8 cellular contexts compared by ENCODE assay signal in genomic region chr1:10960954-10961833, GRCh38. TPM values are rescaled to one million over a fixed set of nuclear protein-coding genes. Genes with fewer than 3 reads are reported as not detected.
A peak's percentile ranks its signal among the peaks of the same experiment; 100 is the strongest.
DNase-seq lines count a peak whose midpoint lies in the region; ATAC-seq and TF ChIP-seq lines count a peak whose summit lies in the region.

No MANE protein-coding gene starts in this region.

- peaks cover 22% of the 10 kb centered on the region for H3K4me1 Mint-ChIP-seq in activated naive CD4-positive, alpha-beta T cell treated with anti-CD3 and anti-CD28 coated beads, Interleukin-2, amount 10 ng/mL, durations not matched to agents 7 days and 5 days

- intact Hi-C loops in Right ventricle myocardium inferior (cut with DNase I) (no loop called here), posterior vena cava (cut with DNase I) (no loop called here), uterus (cut with DNase I; ENCODE audit: low total_unique reads) (no loop called here)

- H3K27me3 ChIP-seq in uterus = no peaks in the 10 kb centered on the region

- TF ChIP-seq CTCF in LNCAP (IDR thresholded peaks at IDR 0.05) (peak; percentile 90), uterus (IDR thresholded peaks at IDR 0.05) (peak; percentile 57 to 75 (median 72))

- peak overlapping the region; percentile 49 for H3K27ac Mint-ChIP-seq in activated naive CD4-positive, alpha-beta T cell treated with anti-CD3 and anti-CD28 coated beads, Interleukin-2, amount 10 ng/mL, durations not matched to agents 7 days and 5 days

- no peaks in the 10 kb centered on the region for H3K36me3 ChIP-seq in uterus

- no peaks in the 10 kb centered on the region for H3K36me3 Mint-ChIP-seq in activated naive CD4-positive, alpha-beta T cell treated with anti-CD3 and anti-CD28 coated beads, Interleukin-2, amount 10 ng/mL, durations not matched to agents 7 days and 5 days

- H3K4me3 ChIP-seq in uterus = no peak overlapping the region

- H3K27ac ChIP-seq in uterus = no peak overlapping the region

- no peak for TF ChIP-seq POLR2A in uterus (IDR thresholded peaks at IDR 0.05)

- no peak overlapping the region for H3K4me3 Mint-ChIP-seq in activated naive CD4-positive, alpha-beta T cell treated with anti-CD3 and anti-CD28 coated beads, Interleukin-2, amount 10 ng/mL, durations not matched to agents 7 days and 5 days

- H3K27me3 Mint-ChIP-seq in activated naive CD4-positive, alpha-beta T cell treated with anti-CD3 and anti-CD28 coated beads, Interleukin-2, amount 10 ng/mL, durations not matched to agents 7 days and 5 days = peaks cover 81% of the 10 kb centered on the region

- no peaks in the 10 kb centered on the region for H3K4me1 ChIP-seq in uterus

- CTCF ChIA-PET in activated naive CD4-positive, alpha-beta T cell treated with anti-CD3 and anti-CD28 coated beads, Interleukin-2, amount 10 ng/mL, durations not matched to agents 7 days and 5 days (lab: Charles Lee) = interaction anchor here (1.0 to 1.1 kb wide), 2 partner anchors 11 to 457 kb away, joined by 3 read pairs; no protein-coding TSS in a partner anchor

- no peaks in the 10 kb centered on the region for H3K9me3 Mint-ChIP-seq in activated naive CD4-positive, alpha-beta T cell treated with anti-CD3 and anti-CD28 coated beads, Interleukin-2, amount 10 ng/mL, durations not matched to agents 7 days and 5 days

- DNase-seq in NCI-H2029 (lab: John Stamatoyannopoulos, UW) (peak; percentile 37), NCI-H2029 treated with DMSO at 0.1 percent for 48 hours (lab: John Stamatoyannopoulos, UW) (no peak), SK-N-DZ (ENCODE audit: low spot score) (peak; percentile 74), Right ventricle myocardium inferior (ENCODE audit: missing footprints) (peak; percentile 89), posterior vena cava (ENCODE audit: low spot score) (peak; percentile 93), uterus (peak; percentile 65 to 74)
- peak; percentile 88 for DNase-seq in activated naive CD4-positive, alpha-beta T cell treated with anti-CD3 and anti-CD28 coated beads, Interleukin-2, amount 10 ng/mL, durations not matched to agents 7 days and 5 days

- peak; percentile 60 for ATAC-seq in Right ventricle myocardium inferior

- no peaks in the 10 kb centered on the region for H3K9me3 ChIP-seq in uterus

RNA-seq across cellular contexts. Expression of gene TARDBP, which starts 51.3 kb away (rescaled TPM):
- polyA plus RNA-seq in SK-N-DZ (2014; cell fraction: cytosol; rRNA removed) = 49.6 and 68.2 TPM in 2 replicates
- 90.3 and 258 TPM in 2 replicates for polyA plus RNA-seq in SK-N-DZ (2014; cell fraction: nucleus; rRNA removed)
- total RNA-seq in Right ventricle myocardium inferior = 107 TPM
- 100 to 1,000 TPM; 124 to 130 TPM for total RNA-seq in posterior vena cava
- total RNA-seq in uterus = 100 to 1,000 TPM; 176 to 617 (median 207) TPM
